17 cellular contexts compared by ENCODE assay signal in genomic region chr13:50285283-50285682, GRCh38.
"Had no signal": no experiment of that assay in that cellular context is flagged by ENCODE, and none has a peak within 500 bp of the region (broad histone marks: within the 10 kb centered on the region; RNA-seq: fewer than 3 reads in every experiment).

No MANE protein-coding gene starts in this region.

- H3K9me3 ChIP-seq: right lobe of liver had no signal

- H3K4me1 ChIP-seq: ascending aorta had no signal

- H3K4me3 Mint-ChIP-seq: activated naive CD8-positive, alpha-beta T cell treated with anti-CD3 and anti-CD28 coated beads, Interleukin-2, amount 50 U/mL, for 24 hours; activated T-helper 1 cell treated with anti-CD3 and anti-CD28 coated beads, Interleukin-12 subunit alpha, Interleukin-12 subunit beta, Interleukin-2, Interleukin-4 antibody, amounts not matched to agents 30 ng/mL and 10 ng/mL and 1 ng/mL, durations not matched to agents 14 hours and 24 hours and 36 hours; naive B cell had no signal

- H3K4me3 ChIP-seq: ascending aorta, right lobe of liver, spleen had no signal

- H3K36me3 Mint-ChIP-seq: type B pancreatic cell had no signal

- H3K27ac Mint-ChIP-seq: activated naive CD8-positive, alpha-beta T cell treated with anti-CD3 and anti-CD28 coated beads, Interleukin-2, amount 50 U/mL, for 24 hours; activated T-helper 1 cell treated with anti-CD3 and anti-CD28 coated beads, Interleukin-12 subunit alpha, Interleukin-12 subunit beta, Interleukin-2, Interleukin-4 antibody, amounts not matched to agents 30 ng/mL and 10 ng/mL and 1 ng/mL, durations not matched to agents 14 hours and 24 hours and 36 hours; naive B cell; progenitor cell of endocrine pancreas had no signal

- H3K27me3 Mint-ChIP-seq: naive B cell, progenitor cell of endocrine pancreas, type B pancreatic cell had no signal

- ATAC-seq: activated naive CD8-positive, alpha-beta T cell treated with anti-CD3 and anti-CD28 coated beads, Interleukin-2, amount 50 U/mL, for 24 hours; left cardiac atrium had no signal

- H3K27me3 ChIP-seq: ascending aorta, right lobe of liver, spleen had no signal

- H3K27ac ChIP-seq: ascending aorta, right lobe of liver, WERI-Rb-1 had no signal

- DNase-seq: activated CD4-positive, alpha-beta T cell treated with anti-CD3 and anti-CD28 coated beads for 48 hours; activated naive CD4-positive, alpha-beta T cell treated with Interleukin-2 at 50 U/mL for 16 hours; activated naive CD8-positive, alpha-beta T cell treated with anti-CD3 and anti-CD28 coated beads, Interleukin-2, amount 50 U/mL, for 24 hours; foreskin melanocyte; head of caudate nucleus; left cardiac atrium; naive B cell; nucleus accumbens; right lobe of liver; spleen; stimulated activated CD4-positive, alpha-beta T cell treated with anti-CD3 and anti-CD28 coated beads, Interleukin-1b, Interleukin-23, amount 100 ng/mL, for 48 hours; stimulated activated naive CD4-positive, alpha-beta T cell treated with Interleukin-2 at 50 U/mL for 16 hours; WERI-Rb-1 had no signal

- H3K36me3 ChIP-seq: ascending aorta, right lobe of liver, spleen, WERI-Rb-1 had no signal
